Comparison of ENCODE assay signal across 8 cellular contexts in genomic region chr6:30345852-30346251, GRCh38. TPM values are rescaled to one million over a fixed set of nuclear protein-coding genes. Genes with fewer than 3 reads are reported as not detected.
DNase-seq lines count a peak whose midpoint lies in the region; ATAC-seq, FAIRE-seq and TF ChIP-seq lines count a peak whose summit lies in the region.

No MANE protein-coding gene starts in this region.

- no peaks in the 10 kb centered on the region for H4K20me1 ChIP-seq in K562 (replicated peaks; ENCODE audit: control insufficient read depth, insufficient read depth, low read length)

- intact Hi-C loops in left ventricle myocardium inferior (cut with micrococcal nuclease) (no loop called here), Right ventricle myocardium inferior (cut with DNase I) (loop anchor here (2.0 kb wide), 1 partner anchor 19 kb away; the partner anchor contains the start of gene TRIM39), K562 (cut with micrococcal nuclease) (loop anchor here (1.0 to 10.0 kb wide), 2 partner anchors 20 to 281 kb away; partner anchors contain the start of genes POLR1H, PPP1R11 and TRIM39)

- BruUV-seq in K562 (replicated peaks; lab: Mats Ljungman, UMichigan): TSS peak; percentile 74

- peaks cover 28% of the 10 kb centered on the region for H3K36me3 ChIP-seq in left ventricle myocardium inferior
- H3K36me3 ChIP-seq in K562 (ENCODE audit: control insufficient read depth, insufficient read depth, low read length): peaks cover 44% of the 10 kb centered on the region
- H3K36me3 ChIP-seq in mucosa of stomach (ENCODE audit: control insufficient read depth, insufficient read depth, low read length): no peaks in the 10 kb centered on the region

- H3K9me3 ChIP-seq in left ventricle myocardium inferior (replicated peaks) (no peaks in the 10 kb centered on the region), K562 (replicated peaks; ENCODE audit: control insufficient read depth, insufficient read depth, low read depth, low read length) (no peaks in the 10 kb centered on the region), mucosa of stomach (ENCODE audit: control insufficient read depth, low read length) (no peaks in the 10 kb centered on the region)

- FAIRE-seq in K562 (lab: Jason Lieb, UNC): peak; percentile 62

- ATAC-seq in Right ventricle myocardium inferior (no peak), K562 (no peak)

- DNase-seq in left ventricle myocardium inferior: no peak
- no peak for DNase-seq in Right ventricle myocardium inferior (ENCODE audit: missing footprints)
- DNase-seq in K562 (ENCODE audit: extremely low read depth in 1 of 4, low spot score in 3 of 4): peak in 2 of 4 experiments; percentile 52 to 54
- no peak for DNase-seq in NCI-H1417 (lab: John Stamatoyannopoulos, UW)
- DNase-seq in HCEC 1CT: no peak
- DNase-seq in effector CD8-positive, alpha-beta T cell (lab: John Stamatoyannopoulos, UW): no peak
- no peak for DNase-seq in Kasumi-1 (lab: John Stamatoyannopoulos, UW)

- peak overlapping the region; percentile 91 for H3K27ac ChIP-seq in left ventricle myocardium inferior (replicated peaks)
- peak overlapping the region; percentile 18; the same call in 2 of the 3 replicates for H3K27ac ChIP-seq in K562 (ENCODE audit: extremely low read depth, low read depth, low read length)

- peak overlapping the region; percentile 76 for H3K4me2 ChIP-seq in K562 (ENCODE audit: insufficient read depth, low read length)

- H3K4me1 ChIP-seq in left ventricle myocardium inferior: peaks cover 21% of the 10 kb centered on the region
- peaks cover 38 to 42% of the 10 kb centered on the region in 2 experiments for H3K4me1 ChIP-seq in K562 (replicated peaks in 1 of 2; ENCODE audit: control insufficient read depth in 2 of 2, insufficient read depth in 2 of 2, low read length in 2 of 2)
- peaks cover 4% of the 10 kb centered on the region for H3K4me1 ChIP-seq in mucosa of stomach (ENCODE audit: control insufficient read depth, insufficient read depth, low read length)

- no peak for TF ChIP-seq RAD21 in K562 (CRISPR knock-in tag; conservative IDR thresholded peaks at IDR 0.05 in 1 of 2, IDR thresholded peaks at IDR 0.05 in 1 of 2)

- peak overlapping the region; percentile 78 to 81; a peak in 3 of 4 replicates for H3K9ac ChIP-seq in K562 (ENCODE audit: insufficient read depth in 1 of 2, low read depth in 2 of 2, low read length in 2 of 2)
- peak overlapping the region; percentile 76 for H3K9ac ChIP-seq in mucosa of stomach (ENCODE audit: low read length)

- peaks cover 16% of the 10 kb centered on the region for H3K79me2 ChIP-seq in K562 (ENCODE audit: control insufficient read depth, insufficient read depth, low read length)

- POLR2A ChIA-PET in K562 (lab: Yijun Ruan, JAX): interaction anchor here (0.7 to 0.8 kb wide), 3 partner anchors 18 to 1874 kb away, joined by 3 read pairs; no protein-coding TSS in a partner anchor

- CTCF ChIA-PET in K562 (lab: Yijun Ruan, JAX; ENCODE audit: low intra/inter-chr PET ratio): no interaction called here

- H3K27me3 ChIP-seq in left ventricle myocardium inferior (ENCODE audit: low read depth) (no peaks in the 10 kb centered on the region), K562 (ENCODE audit: control insufficient read depth in 2 of 2, insufficient read depth in 2 of 2, low read length in 2 of 2) (no peaks in the 10 kb centered on the region), mucosa of stomach (ENCODE audit: control insufficient read depth, insufficient read depth, low read length) (no peaks in the 10 kb centered on the region)

- no peak for TF ChIP-seq EP300 in K562 (IDR thresholded peaks at IDR 0.05; ENCODE audit: low read length)

- H3K4me3 ChIP-seq in left ventricle myocardium inferior (peak overlapping the region; percentile 78), K562 (peak overlapping the region; percentile 82), mucosa of stomach (ENCODE audit: low read length) (peak overlapping the region; percentile 20)

- WGBS in K562 (ENCODE audit: insufficient coverage, low coverage, missing lambda C conversion rate): 7% methylated on average over 4 of the region's 4 CpGs

- H2AFZ ChIP-seq in K562 (ENCODE audit: low read depth, low read length): no peak overlapping the region

- in situ Hi-C loops in K562 (cut with MboI): no loop called here

- TF ChIP-seq POLR2A in K562 (conservative IDR thresholded peaks at IDR 0.05): no peak

- H3K9me1 ChIP-seq in K562 (ENCODE audit: control insufficient read depth, insufficient read depth, low read length): no peaks in the 10 kb centered on the region

- no peak for TF ChIP-seq CTCF in left ventricle myocardium inferior (IDR thresholded peaks at IDR 0.05; ENCODE audit: borderline replicate concordance)
- no peak for TF ChIP-seq CTCF in K562 (IDR thresholded peaks at IDR 0.05 in 2 of 3, conservative IDR thresholded peaks at IDR 0.05 in 1 of 3; ENCODE audit: insufficient read depth in 2 of 3, low read depth in 1 of 3, low read length in 3 of 3)

TF ChIP-seq in K562, 482 proteins besides CTCF, POLR2A, EP300 and RAD21:
- TF ChIP-seq THRAP3 (IDR thresholded peaks at IDR 0.05; ENCODE audit: borderline replicate concordance) (peak; percentile 59; the same call in 1 of the 2 replicates), CBFA2T3 (IDR thresholded peaks at IDR 0.05) (peak; percentile 48), SMARCB1 (IDR thresholded peaks at IDR 0.05; ENCODE audit: insufficient read length, low read depth) (no peak), NCOR1 (IDR thresholded peaks at IDR 0.05) (peak; percentile 23; the same call in 1 of the 2 replicates), ARID1B (IDR thresholded peaks at IDR 0.05) (peak; percentile 23; the same call in 1 of the 2 replicates), SNRNP70 (optimal IDR thresholded peaks at IDR 0.05; ENCODE audit: low read depth, low read length) (no peak), SMARCA4 (IDR thresholded peaks at IDR 0.05) (0 out of 2 replicates have a peak, but pooled peaks have one; percentile 26), FOXK1 (CRISPR knock-in tag; IDR thresholded peaks at IDR 0.05; ENCODE audit: borderline replicate concordance) (0 out of 2 replicates have a peak, but pooled peaks have one; percentile 12), DPF2 (IDR thresholded peaks at IDR 0.05) (0 out of 2 replicates have a peak, but pooled peaks have one; percentile 12), HDAC8 (tag; IDR thresholded peaks at IDR 0.05) (no peak), ZNF280A (IDR thresholded peaks at IDR 0.05; ENCODE audit: low read depth, partially characterized antibody) (peak; percentile 9)
TF ChIP-seq in K562: peak in this region for 8.

RNA-seq across cellular contexts. Expression of gene RPP21, which starts 0.9 kb away (rescaled TPM):
- total RNA-seq in left ventricle myocardium inferior (25.7 TPM), Right ventricle myocardium inferior (33.6 TPM), K562 (2014; rRNA removed) (231 and 363 TPM in 2 replicates), K562 (2014; rRNA removed; fragmentation: Illumina TruSeq; extraction: Trizol) (50.5 and 62.1 TPM in 2 replicates), K562 (2015; rRNA removed; fragmentation: Illumina TruSeq; extraction: Trizol) (164 and 166 TPM in 2 replicates), K562 (2021) (159 and 178 TPM in 2 replicates)
- 22.4 and 33.0 TPM in 2 replicates for total RNA-seq in K562 (2011; cell fraction: chromatin; rRNA removed; ENCODE audit: low replicate concordance)
- 49.1 and 56.7 TPM in 2 replicates for total RNA-seq in K562 (2011; cell fraction: nucleolus; rRNA removed)
- total RNA-seq in K562 (2011; cell fraction: nucleoplasm; rRNA removed): 33.2 and 46.3 TPM in 2 replicates
- polyA plus RNA-seq in K562 (2011; rRNA removed) (88.9 and 90.3 TPM in 2 replicates), K562 (2014; fragmentation: Illumina TruSeq; extraction: Trizol) (83.9 and 235 TPM in 2 replicates), K562 (2014; fragmentation: Nextera tagmentation; extraction: Ambion mirVana) (100 to 1,000 TPM; 201 to 246 TPM), K562 (2014; rRNA removed) (362 and 376 TPM in 2 replicates)
- polyA plus RNA-seq in K562 (2011; cell fraction: cytosol; rRNA removed): 198 and 661 TPM in 2 replicates
- polyA plus RNA-seq in K562 (2011; cell fraction: nucleus; rRNA removed): 152 and 277 TPM in 2 replicates
- polyA plus RNA-seq in K562 (2012): 234 and 238 TPM in 2 replicates
- 9.7 and 16.9 TPM in 2 replicates for polyA minus RNA-seq in K562 (2011; rRNA and poly(A)+ RNA removed)
- polyA minus RNA-seq in K562 (2011; cell fraction: cytosol; rRNA and poly(A)+ RNA removed): 29.1 and 38.4 TPM in 2 replicates
- polyA minus RNA-seq in K562 (2011; cell fraction: nucleus; rRNA and poly(A)+ RNA removed): 24.5 and 25.5 TPM in 2 replicates

RNA-seq across cellular contexts. Expression of gene TRIM39, which starts 19.1 kb away (rescaled TPM):
- total RNA-seq in left ventricle myocardium inferior: 7.7 TPM
- 8.3 TPM for total RNA-seq in Right ventricle myocardium inferior
- 32.1 and 33.3 TPM in 2 replicates for total RNA-seq in K562 (2011; cell fraction: chromatin; rRNA removed; ENCODE audit: low replicate concordance)
- 19.3 and 21.2 TPM in 2 replicates for total RNA-seq in K562 (2011; cell fraction: nucleolus; rRNA removed)
- 21.7 and 22.1 TPM in 2 replicates for total RNA-seq in K562 (2011; cell fraction: nucleoplasm; rRNA removed)
- total RNA-seq in K562 (2014; rRNA removed): 12.5 and 14.8 TPM in 2 replicates
- total RNA-seq in K562 (2014; rRNA removed; fragmentation: Illumina TruSeq; extraction: Trizol): 12.8 and 13.7 TPM in 2 replicates
- 10.2 TPM in 2 replicates for total RNA-seq in K562 (2015; rRNA removed; fragmentation: Illumina TruSeq; extraction: Trizol)
- total RNA-seq in K562 (2021): 15.3 and 17.4 TPM in 2 replicates
- 11.6 and 17.1 TPM in 2 replicates for polyA plus RNA-seq in K562 (2011; rRNA removed)
- 9.0 and 10.0 TPM in 2 replicates for polyA plus RNA-seq in K562 (2011; cell fraction: cytosol; rRNA removed)
- polyA plus RNA-seq in K562 (2011; cell fraction: nucleus; rRNA removed): 35.2 and 49.0 TPM in 2 replicates
- 10.5 and 11.9 TPM in 2 replicates for polyA plus RNA-seq in K562 (2012)
- 17.6 and 17.7 TPM in 2 replicates for polyA plus RNA-seq in K562 (2014; fragmentation: Illumina TruSeq; extraction: Trizol)
- polyA plus RNA-seq in K562 (2014; fragmentation: Nextera tagmentation; extraction: Ambion mirVana): 1 to 10 TPM; 5.6 to 5.8 TPM
- polyA plus RNA-seq in K562 (2014; rRNA removed): 17.2 and 18.4 TPM in 2 replicates
- polyA minus RNA-seq in K562 (2011; rRNA and poly(A)+ RNA removed): 9.4 and 12.4 TPM in 2 replicates
- polyA minus RNA-seq in K562 (2011; cell fraction: cytosol; rRNA and poly(A)+ RNA removed): 7.5 and 12.2 TPM in 2 replicates
- polyA minus RNA-seq in K562 (2011; cell fraction: nucleus; rRNA and poly(A)+ RNA removed): 16.7 and 20.2 TPM in 2 replicates

Comparison
In these comparisons a context has a peak if more than half of its experiments do, and no peak if none do; other contexts are left out.
1. H3K4me3 ChIP-seq: peak in every context shown above with its lines; median percentile 82 in K562; 78 in left ventricle myocardium inferior; 20 in mucosa of stomach.